In the genomic region with DNA sequence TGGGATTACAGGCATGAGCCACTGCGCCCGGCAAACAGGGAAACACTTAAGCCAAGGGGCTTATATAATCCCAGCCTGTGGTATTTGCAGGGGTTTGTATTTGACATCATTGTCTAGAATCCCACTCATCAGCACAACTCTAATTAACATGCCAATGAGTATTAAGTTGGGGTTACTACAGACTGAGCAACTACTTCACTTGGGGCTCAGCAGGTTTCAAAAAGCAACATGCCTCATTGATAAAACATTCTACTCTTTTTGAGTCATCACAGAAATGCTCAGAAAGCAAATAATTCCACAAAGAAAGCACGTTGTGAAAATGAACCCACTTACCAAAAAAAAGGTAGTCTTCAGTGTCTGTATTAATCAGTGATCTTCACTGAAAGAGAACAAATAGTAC, we compare ENCODE assay signal across 20 cellular contexts.
"Had no signal": no experiment of that assay in that cellular context is flagged by ENCODE, and none has a peak within 500 bp of the region (broad histone marks: within the 10 kb centered on the region; RNA-seq: fewer than 3 reads in every experiment).

No MANE protein-coding gene starts in this region.

- H3K4me3 ChIP-seq: ascending aorta, esophagus muscularis mucosa, lower lobe of right lung, psoas muscle, stomach, thoracic aorta, upper lobe of right lung had no signal

- ATAC-seq: activated CD4-positive, CD25-positive, alpha-beta regulatory T cell treated with anti-CD3 and anti-CD28 coated beads, Interleukin-2, amount 50 U/mL, for 24 hours; foreskin keratinocyte; left cardiac atrium; lower lobe of right lung; psoas muscle; sciatic nerve; upper lobe of right lung had no signal

- H3K4me1 ChIP-seq: ascending aorta, esophagus muscularis mucosa, psoas muscle, stomach had no signal

- H3K36me3 ChIP-seq: ascending aorta, esophagus muscularis mucosa, lower lobe of right lung, stomach, thoracic aorta, upper lobe of right lung had no signal

- H3K9me3 ChIP-seq: ascending aorta, esophagus muscularis mucosa, lower lobe of right lung, psoas muscle, stomach, thoracic aorta, upper lobe of right lung had no signal

- H3K27me3 ChIP-seq: ascending aorta, esophagus muscularis mucosa, foreskin keratinocyte, stomach, upper lobe of right lung had no signal

- DNase-seq: activated CD4-positive, alpha-beta T cell treated with anti-CD3 and anti-CD28 coated beads, Interleukin-2, amount 50 U/mL, for 1 hour; activated CD8-positive, alpha-beta memory T cell treated with anti-CD3 and anti-CD28 coated beads for 24 hours; activated naive CD4-positive, alpha-beta T cell; activated naive CD8-positive, alpha-beta T cell treated with anti-CD3 and anti-CD28 coated beads, Interleukin-2, amount 10 ng/mL, durations not matched to agents 7 days and 5 days; foreskin keratinocyte; glutamatergic neuron; hypothalamus; left cardiac atrium; lower lobe of right lung; nephron progenitor cell; psoas muscle; stimulated activated CD4-positive, alpha-beta T cell treated with anti-CD3 and anti-CD28 coated beads, Interleukin-2, amount 100 ng/mL, for 24 hours; stomach; T-helper 9 cell; upper lobe of right lung had no signal
